2 cellular contexts compared by ENCODE assay signal in the genomic region with DNA sequence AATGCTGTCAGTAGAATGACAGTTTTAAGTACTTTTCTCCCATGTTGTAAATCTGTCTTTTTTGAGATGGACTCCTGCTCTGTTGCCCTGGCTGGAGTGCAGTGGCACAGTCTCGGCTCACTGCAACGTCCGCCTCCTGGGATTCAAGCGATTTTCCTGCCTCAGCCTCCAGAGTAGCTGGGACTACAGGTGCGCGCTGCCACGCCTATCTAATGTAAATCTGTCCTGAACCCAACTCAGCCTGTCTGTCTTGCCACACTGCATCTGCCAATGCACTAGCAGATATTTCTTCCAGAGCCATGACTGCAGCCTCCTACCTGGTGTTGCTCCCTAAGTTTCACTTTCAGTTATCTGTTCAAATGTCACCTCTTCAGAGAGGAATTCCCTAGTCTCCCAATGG.
TF ChIP-seq lines count a peak whose summit lies in the region.

No MANE protein-coding gene starts in this region.

TF ChIP-seq in K562, 482 proteins besides CTCF, POLR2A, EP300 and RAD21:
- TF ChIP-seq E2F6 (IDR thresholded peaks at IDR 0.05; ENCODE audit: borderline replicate concordance in 1 of 2, extremely low read depth in 1 of 2, insufficient read depth in 1 of 2, insufficient read length in 1 of 2, low read depth in 1 of 2, low read length in 1 of 2, poor library complexity in 1 of 2, severe bottlenecking in 1 of 2) (no peak), HOMEZ (CRISPR knock-in tag; IDR thresholded peaks at IDR 0.05) (no peak), ZBTB17 (CRISPR knock-in tag; IDR thresholded peaks at IDR 0.05) (no peak), MAFK (IDR thresholded peaks at IDR 0.05; ENCODE audit: low read length) (no peak), THRB (CRISPR knock-in tag; conservative IDR thresholded peaks at IDR 0.05) (no peak), PYGO2 (tag; IDR thresholded peaks at IDR 0.05) (no peak), CAMTA2 (CRISPR knock-in tag; conservative IDR thresholded peaks at IDR 0.05) (no peak), DMBX1 (CRISPR knock-in tag; IDR thresholded peaks at IDR 0.05; ENCODE audit: borderline replicate concordance) (no peak), ZNF24 (IDR thresholded peaks at IDR 0.05) (no peak), FOXK1 (CRISPR knock-in tag; IDR thresholded peaks at IDR 0.05; ENCODE audit: borderline replicate concordance) (no peak), ZNF766 (CRISPR knock-in tag; conservative IDR thresholded peaks at IDR 0.05) (no peak), ZBTB7A (IDR thresholded peaks at IDR 0.05; ENCODE audit: borderline replicate concordance, control insufficient read depth, low read depth, low read length) (no peak), STAG1 (CRISPR knock-in tag; IDR thresholded peaks at IDR 0.05; ENCODE audit: borderline replicate concordance) (no peak)
- TF ChIP-seq, protein P1, sequence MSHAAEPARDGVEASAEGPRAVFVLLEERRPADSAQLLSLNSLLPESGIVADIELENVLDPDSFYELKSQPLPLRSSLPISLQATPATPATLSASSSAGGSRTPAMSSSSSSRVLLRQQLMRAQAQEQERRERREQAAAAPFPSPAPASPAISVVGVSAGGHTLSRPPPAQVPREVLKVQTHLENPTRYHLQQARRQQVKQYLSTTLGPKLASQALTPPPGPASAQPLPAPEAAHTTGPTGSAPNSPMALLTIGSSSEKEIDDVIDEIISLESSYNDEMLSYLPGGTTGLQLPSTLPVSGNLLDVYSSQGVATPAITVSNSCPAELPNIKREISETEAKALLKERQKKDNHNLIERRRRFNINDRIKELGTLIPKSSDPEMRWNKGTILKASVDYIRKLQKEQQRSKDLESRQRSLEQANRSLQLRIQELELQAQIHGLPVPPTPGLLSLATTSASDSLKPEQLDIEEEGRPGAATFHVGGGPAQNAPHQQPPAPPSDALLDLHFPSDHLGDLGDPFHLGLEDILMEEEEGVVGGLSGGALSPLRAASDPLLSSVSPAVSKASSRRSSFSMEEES (CRISPR knock-in tag; IDR thresholded peaks at IDR 0.05) = no peak
- TF ChIP-seq, protein P2, sequence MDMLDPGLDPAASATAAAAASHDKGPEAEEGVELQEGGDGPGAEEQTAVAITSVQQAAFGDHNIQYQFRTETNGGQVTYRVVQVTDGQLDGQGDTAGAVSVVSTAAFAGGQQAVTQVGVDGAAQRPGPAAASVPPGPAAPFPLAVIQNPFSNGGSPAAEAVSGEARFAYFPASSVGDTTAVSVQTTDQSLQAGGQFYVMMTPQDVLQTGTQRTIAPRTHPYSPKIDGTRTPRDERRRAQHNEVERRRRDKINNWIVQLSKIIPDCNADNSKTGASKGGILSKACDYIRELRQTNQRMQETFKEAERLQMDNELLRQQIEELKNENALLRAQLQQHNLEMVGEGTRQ (CRISPR knock-in tag; IDR thresholded peaks at IDR 0.05) = no peak

TF ChIP-seq in liver, 16 proteins besides CTCF, POLR2A, EP300 and RAD21:
- TF ChIP-seq, protein P3, sequence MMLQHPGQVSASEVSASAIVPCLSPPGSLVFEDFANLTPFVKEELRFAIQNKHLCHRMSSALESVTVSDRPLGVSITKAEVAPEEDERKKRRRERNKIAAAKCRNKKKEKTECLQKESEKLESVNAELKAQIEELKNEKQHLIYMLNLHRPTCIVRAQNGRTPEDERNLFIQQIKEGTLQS (IDR thresholded peaks at IDR 0.05) = no peak
- no peak for TF ChIP-seq HNF4G (IDR thresholded peaks at IDR 0.05)
- TF ChIP-seq TAF1 (conservative IDR thresholded peaks at IDR 0.05) = no peak
- TF ChIP-seq REST (IDR thresholded peaks at IDR 0.05) = peak; percentile 32
- peak; percentile 79 for TF ChIP-seq YY1 (IDR thresholded peaks at IDR 0.05)
- TF ChIP-seq FOXA1 (IDR thresholded peaks at IDR 0.05) = no peak
- peak; percentile 31 to 37 for TF ChIP-seq RXRA (IDR thresholded peaks at IDR 0.05)
- TF ChIP-seq SP1 (IDR thresholded peaks at IDR 0.05) = peak; percentile 40
- peak; percentile 51 to 52 for TF ChIP-seq HNF4A (conservative IDR thresholded peaks at IDR 0.05)
